Comparison of ENCODE assay signal across 8 cellular contexts in the genomic region with DNA sequence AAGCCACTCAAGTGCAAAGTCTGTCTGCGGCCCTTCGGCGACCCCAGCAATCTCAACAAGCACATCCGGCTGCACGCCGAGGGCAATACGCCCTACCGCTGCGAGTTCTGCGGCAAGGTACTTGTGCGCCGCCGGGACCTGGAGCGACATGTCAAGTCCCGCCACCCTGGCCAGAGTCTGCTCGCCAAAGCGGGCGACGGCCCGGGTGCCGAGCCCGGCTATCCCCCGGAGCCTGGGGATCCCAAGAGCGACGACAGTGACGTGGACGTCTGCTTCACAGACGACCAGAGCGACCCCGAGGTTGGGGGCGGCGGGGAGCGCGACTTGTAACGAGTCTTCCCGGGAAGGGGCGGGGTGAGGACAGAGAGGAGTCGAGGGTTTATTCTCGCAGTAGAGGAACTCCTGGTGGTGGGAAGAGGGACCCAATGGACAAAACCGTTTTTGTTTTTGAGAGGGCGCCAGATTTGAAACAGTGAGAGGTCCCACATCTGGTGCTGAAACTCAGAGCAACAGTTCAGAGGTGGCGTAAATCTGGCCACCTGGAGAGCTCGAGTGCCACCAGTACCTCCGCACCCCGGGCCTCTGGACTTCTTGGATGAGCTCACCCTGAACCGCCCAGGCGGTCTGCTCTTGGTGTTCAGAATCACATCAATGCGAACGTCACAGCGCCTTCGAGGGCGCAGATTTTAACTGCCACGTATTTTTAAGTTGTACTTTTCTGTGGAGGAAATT. TPM values are rescaled to one million over a fixed set of nuclear protein-coding genes. Genes with fewer than 3 reads are reported as not detected.
DNase-seq lines count a peak whose midpoint lies in the region; ATAC-seq and TF ChIP-seq lines count a peak whose summit lies in the region.

No MANE protein-coding gene starts in this region.

- peak overlapping the region; percentile 34 for H3K4me3 ChIP-seq in CD8-positive, alpha-beta memory T cell (ENCODE audit: low read length)
- H3K4me3 ChIP-seq in MM.1S (ENCODE audit: low read length), result peak overlapping the region; percentile 81
- H3K4me3 ChIP-seq in lower lobe of right lung, result peak overlapping the region; percentile 54
- H3K4me3 ChIP-seq in vagina, result peak overlapping the region; percentile 40 to 49

- POLR2A ChIA-PET in CD8-positive, alpha-beta memory T cell (lab: Charles Lee), result interaction anchor here (0.6 to 0.8 kb wide), 2 partner anchors 13 kb away, joined by 3 read pairs; no protein-coding TSS in a partner anchor

- no peak overlapping the region for H3K27ac ChIP-seq in CD8-positive, alpha-beta memory T cell (ENCODE audit: low read depth, low read length)
- H3K27ac ChIP-seq in MM.1S (ENCODE audit: low read length) (peak overlapping the region; percentile 22; the same call in 1 of the 2 replicates), lower lobe of right lung (no peak overlapping the region), vagina (no peak overlapping the region)

- no peaks in the 10 kb centered on the region for H3K9me2 ChIP-seq in MM.1S (replicated peaks; ENCODE audit: insufficient read depth, low read length)

- H3K9ac ChIP-seq in MM.1S (ENCODE audit: low read length), result peak overlapping the region; percentile 49; the same call in 1 of the 2 replicates

- peak overlapping the region in 2 of 8 donors; percentile 55 to 69 for H3K27ac Mint-ChIP-seq in CD8-positive, alpha-beta memory T cell
- no peak overlapping the region for H3K27ac Mint-ChIP-seq in activated T-helper 2 cell treated with anti-CD3 and anti-CD28 coated beads, Interferon-gamma antibody, Interleukin-2, Interleukin-4, amounts not matched to agents 10 μg/mL and 5 μg/mL and 100 μg/mL, durations not matched to agents 14 hours and 24 hours and 36 hours

- H3K4me1 ChIP-seq in CD8-positive, alpha-beta memory T cell (ENCODE audit: insufficient read depth, low read length), result peaks cover 18% of the 10 kb centered on the region
- H3K4me1 ChIP-seq in MM.1S (ENCODE audit: low read length) (peaks cover 6% of the 10 kb centered on the region), lower lobe of right lung (peaks cover 22% of the 10 kb centered on the region), vagina (peaks cover 21% of the 10 kb centered on the region)

- no peaks in the 10 kb centered on the region for H3K9me3 ChIP-seq in CD8-positive, alpha-beta memory T cell (ENCODE audit: low read length)
- no peaks in the 10 kb centered on the region for H3K9me3 ChIP-seq in MM.1S (replicated peaks; ENCODE audit: insufficient read depth, low read length)
- H3K9me3 ChIP-seq in lower lobe of right lung, result no peaks in the 10 kb centered on the region
- no peaks in the 10 kb centered on the region for H3K9me3 ChIP-seq in vagina

- no peak for TF ChIP-seq POLR2A in vagina (IDR thresholded peaks at IDR 0.05)

- H4K20me1 ChIP-seq in MM.1S (ENCODE audit: insufficient read depth, low read length), result no peaks in the 10 kb centered on the region

- no peaks in the 10 kb centered on the region for H3K36me3 ChIP-seq in CD8-positive, alpha-beta memory T cell (ENCODE audit: insufficient read depth, low read length)
- H3K36me3 ChIP-seq in MM.1S (replicated peaks; ENCODE audit: insufficient read depth, low read length) (no peaks in the 10 kb centered on the region), lower lobe of right lung (no peaks in the 10 kb centered on the region), vagina (no peaks in the 10 kb centered on the region)

- H3K27me3 ChIP-seq in CD8-positive, alpha-beta memory T cell (ENCODE audit: insufficient read depth, low read length, poor library complexity, severe bottlenecking), result peaks cover 49% of the 10 kb centered on the region
- H3K27me3 ChIP-seq in MM.1S (replicated peaks; ENCODE audit: insufficient read depth, low read length) (no peaks in the 10 kb centered on the region), lower lobe of right lung (ENCODE audit: low read depth) (peaks cover 99% of the 10 kb centered on the region), vagina (peaks cover 40% of the 10 kb centered on the region)

- peak overlapping the region; percentile 48 to 90 (median 78) for H3K4me3 Mint-ChIP-seq in CD8-positive, alpha-beta memory T cell
- peak overlapping the region; percentile 49 for H3K4me3 Mint-ChIP-seq in activated T-helper 2 cell treated with anti-CD3 and anti-CD28 coated beads, Interferon-gamma antibody, Interleukin-2, Interleukin-4, amounts not matched to agents 10 μg/mL and 5 μg/mL and 100 μg/mL, durations not matched to agents 14 hours and 24 hours and 36 hours (ENCODE audit: low read depth)

- intact Hi-C loops in activated T-helper 2 cell treated with anti-CD3 and anti-CD28 coated beads, Interferon-gamma antibody, Interleukin-2, Interleukin-4, amounts not matched to agents 10 μg/mL and 5 μg/mL and 100 μg/mL, durations not matched to agents 14 hours and 24 hours and 36 hours (cut with micrococcal nuclease), result loop anchor here (5.0 kb wide), 1 partner anchor 1783 kb away; no protein-coding TSS in a partner anchor
- intact Hi-C loops in lower lobe of right lung (cut with DNase I), result no loop called here
- intact Hi-C loops in vagina (cut with DNase I), result no loop called here

- H3K79me2 ChIP-seq in MM.1S (ENCODE audit: low read length), result no peaks in the 10 kb centered on the region

- ATAC-seq in GM19397 (IDR thresholded peaks at IDR 0.05; ENCODE audit: unreplicated experiment), result peak; percentile 26
- ATAC-seq in lower lobe of right lung, result peak; percentile 24 to 35

- peak overlapping the region; percentile 99 for H3K4me2 ChIP-seq in MM.1S (ENCODE audit: low read depth, low read length)

- H3F3A ChIP-seq in MM.1S (ENCODE audit: insufficient read depth, low read length), result no peaks in the 10 kb centered on the region

- peaks cover 16 to 29% (median 21%) of the 10 kb centered on the region in 3 donors for H3K4me1 Mint-ChIP-seq in CD8-positive, alpha-beta memory T cell
- peaks cover 28% of the 10 kb centered on the region for H3K4me1 Mint-ChIP-seq in activated T-helper 2 cell treated with anti-CD3 and anti-CD28 coated beads, Interferon-gamma antibody, Interleukin-2, Interleukin-4, amounts not matched to agents 10 μg/mL and 5 μg/mL and 100 μg/mL, durations not matched to agents 14 hours and 24 hours and 36 hours (ENCODE audit: low read depth)

- DNase-seq in CD8-positive, alpha-beta memory T cell, result peak in 1 of 5 donors; percentile 53
- DNase-seq in MM.1S, result peak; percentile 62
- no peak for DNase-seq in activated T-helper 2 cell treated with anti-CD3 and anti-CD28 coated beads, Interferon-gamma antibody, Interleukin-2, Interleukin-4, amounts not matched to agents 10 μg/mL and 5 μg/mL and 100 μg/mL, durations not matched to agents 14 hours and 24 hours and 36 hours (ENCODE audit: low spot score)
- DNase-seq in lower lobe of right lung, result peak; percentile 51
- DNase-seq in vagina (ENCODE audit: extremely low spot score in 2 of 2), result no peak
- no peak for DNase-seq in amygdala (lab: John Stamatoyannopoulos, UW)
- DNase-seq in pons (ENCODE audit: low spot score), result no peak

- H2AFZ ChIP-seq in MM.1S (ENCODE audit: low read length), result peak overlapping the region; percentile 100

- peaks cover 0 to 11% (median 4%) of the 10 kb centered on the region in 5 donors for H3K9me3 Mint-ChIP-seq in CD8-positive, alpha-beta memory T cell
- H3K9me3 Mint-ChIP-seq in activated T-helper 2 cell treated with anti-CD3 and anti-CD28 coated beads, Interferon-gamma antibody, Interleukin-2, Interleukin-4, amounts not matched to agents 10 μg/mL and 5 μg/mL and 100 μg/mL, durations not matched to agents 14 hours and 24 hours and 36 hours, result no peaks in the 10 kb centered on the region

- H3K36me3 Mint-ChIP-seq in CD8-positive, alpha-beta memory T cell, result no peaks in the 10 kb centered on the region
- no peaks in the 10 kb centered on the region for H3K36me3 Mint-ChIP-seq in activated T-helper 2 cell treated with anti-CD3 and anti-CD28 coated beads, Interferon-gamma antibody, Interleukin-2, Interleukin-4, amounts not matched to agents 10 μg/mL and 5 μg/mL and 100 μg/mL, durations not matched to agents 14 hours and 24 hours and 36 hours (ENCODE audit: low read depth)

- TF ChIP-seq CTCF in MM.1S (IDR thresholded peaks at IDR 0.05; ENCODE audit: low read length), result no peak
- TF ChIP-seq CTCF in lower lobe of right lung (IDR thresholded peaks at IDR 0.05), result no peak
- no peak for TF ChIP-seq CTCF in vagina (IDR thresholded peaks at IDR 0.05)

- H3K27me3 Mint-ChIP-seq in CD8-positive, alpha-beta memory T cell, result peaks cover 70 to 81% of the 10 kb centered on the region in 2 donors
- peaks cover 73% of the 10 kb centered on the region for H3K27me3 Mint-ChIP-seq in activated T-helper 2 cell treated with anti-CD3 and anti-CD28 coated beads, Interferon-gamma antibody, Interleukin-2, Interleukin-4, amounts not matched to agents 10 μg/mL and 5 μg/mL and 100 μg/mL, durations not matched to agents 14 hours and 24 hours and 36 hours (ENCODE audit: low read depth)

- CTCF ChIA-PET in CD8-positive, alpha-beta memory T cell (lab: Charles Lee), result interaction anchor here (0.8 to 1.9 kb wide), 2 partner anchors 13 to 150 kb away, joined by 3 to 5 read pairs; no protein-coding TSS in a partner anchor

RNA-seq across cellular contexts. Expression of gene PRDM13, which starts 8.0 kb away (rescaled TPM):
- total RNA-seq in CD8-positive, alpha-beta memory T cell, result under 1 TPM in 1 of 2 experiments, not detected in 1; 0.07 TPM
- polyA plus RNA-seq in CD8-positive, alpha-beta memory T cell, result 0.14 TPM
- not detected in 2 replicates for total RNA-seq in activated T-helper 2 cell treated with anti-CD3 and anti-CD28 coated beads, Interferon-gamma antibody, Interleukin-2, Interleukin-4, amounts not matched to agents 10 μg/mL and 5 μg/mL and 100 μg/mL, durations not matched to agents 14 hours and 24 hours and 36 hours
- total RNA-seq in lower lobe of right lung (not detected), vagina (not detected)

RNA-seq across cellular contexts. Expression of gene CCNC, which starts 46.1 kb away (rescaled TPM):
- 10 to 100 TPM; 62.5 to 64.8 TPM for total RNA-seq in CD8-positive, alpha-beta memory T cell
- 39.6 TPM for polyA plus RNA-seq in CD8-positive, alpha-beta memory T cell
- 49.2 and 52.1 TPM in 2 replicates for total RNA-seq in activated T-helper 2 cell treated with anti-CD3 and anti-CD28 coated beads, Interferon-gamma antibody, Interleukin-2, Interleukin-4, amounts not matched to agents 10 μg/mL and 5 μg/mL and 100 μg/mL, durations not matched to agents 14 hours and 24 hours and 36 hours
- total RNA-seq in lower lobe of right lung (41.6 TPM), vagina (47.4 TPM)

Comparison
In these comparisons a context has a peak if more than half of its experiments do, and no peak if none do; other contexts are left out.
1. DNase-seq: peak in MM.1S (single experiment) and lower lobe of right lung (single experiment); none in activated T-helper 2 cell treated with anti-CD3 and anti-CD28 coated beads, Interferon-gamma antibody, Interleukin-2, Interleukin-4, amounts not matched to agents 10 μg/mL and 5 μg/mL and 100 μg/mL, durations not matched to agents 14 hours and 24 hours and 36 hours (single experiment), vagina (0 of 2), amygdala (0 of 56) and pons (single experiment).
2. Peak in every context shown above with its lines, with median percentiles within 50 percentile points of each other: H3K4me3 ChIP-seq.